In the genomic region with DNA sequence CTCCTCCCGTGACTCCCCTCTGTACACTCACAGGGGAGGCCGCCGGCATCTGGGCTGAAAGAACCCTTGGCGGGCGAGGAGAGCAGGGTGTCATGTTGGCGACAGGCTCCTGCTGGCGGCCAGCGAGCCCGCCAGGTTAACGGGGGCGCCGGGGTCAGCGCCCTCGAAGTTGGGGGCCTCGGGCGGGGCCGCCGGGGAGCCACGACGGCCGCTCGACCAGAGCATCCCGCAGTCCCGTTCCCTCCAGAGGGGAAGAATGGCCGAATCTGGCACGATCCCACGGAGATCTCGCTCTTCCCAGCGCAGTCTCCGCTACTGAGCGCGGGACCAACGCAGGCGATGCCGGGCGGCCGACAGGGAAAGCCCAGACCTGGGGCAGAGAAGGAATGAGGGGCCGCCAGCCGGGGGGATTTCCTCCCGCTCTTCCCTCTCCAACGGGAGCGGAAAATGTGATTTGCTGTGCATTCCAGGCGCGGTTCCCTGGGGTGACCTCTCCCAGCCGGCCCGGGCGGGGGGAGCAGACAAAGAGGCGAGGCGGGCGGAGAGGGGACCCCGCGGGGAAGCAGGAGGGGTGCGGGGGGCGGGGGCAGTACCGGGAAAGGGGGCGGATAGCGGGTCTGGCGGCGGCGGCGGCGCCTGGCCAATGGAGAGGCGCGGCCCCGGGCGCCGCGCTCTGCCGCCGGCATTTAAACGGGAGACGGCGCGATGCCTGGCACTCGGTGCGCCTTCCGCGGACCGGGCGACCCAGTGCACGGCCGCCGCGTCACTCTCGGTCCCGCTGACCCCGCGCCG, we compare ENCODE assay signal across 9 cellular contexts. TPM values are rescaled to one million over a fixed set of nuclear protein-coding genes. Genes with fewer than 3 reads are reported as not detected.
A peak's percentile ranks its signal among the peaks of the same experiment; 100 is the strongest.
DNase-seq lines count a peak whose midpoint lies in the region; ATAC-seq and TF ChIP-seq lines count a peak whose summit lies in the region.
"Had no signal": no experiment of that assay in that cellular context is flagged by ENCODE, and none has a peak within 500 bp of the region (broad histone marks: within the 10 kb centered on the region; RNA-seq: fewer than 3 reads in every experiment).

A gene (plus strand): TSS at position 715 of the 792 bp plus-strand sequence. CDS start 12,687 bp downstream, outside the sequence.

- CTCF ChIA-PET in BJ (lab: Yijun Ruan, JAX) = interaction anchor here (0.6 to 4.5 kb wide), 3 partner anchors 54 to 244 kb away, joined by 5 to 24 read pairs (median 13); no protein-coding TSS in a partner anchor
- CTCF ChIA-PET in activated CD4-positive, alpha-beta memory T cell treated with anti-CD3 and anti-CD28 coated beads, Interleukin-2, amount 10 ng/mL, durations not matched to agents 7 days and 5 days (lab: Charles Lee) = no interaction called here

- H2AFZ ChIP-seq in neuronal stem cell (ENCODE audit: low read length) = peak within 1 kb of the TSS; percentile 91

- no peaks in the 10 kb centered on the region for H3K9me3 Mint-ChIP-seq in activated CD4-positive, alpha-beta memory T cell treated with anti-CD3 and anti-CD28 coated beads, Interleukin-2, amount 10 ng/mL, durations not matched to agents 7 days and 5 days

- POLR2A ChIA-PET in BJ (lab: Charles Lee) = no interaction called here
- POLR2A ChIA-PET in activated CD4-positive, alpha-beta memory T cell treated with anti-CD3 and anti-CD28 coated beads, Interleukin-2, amount 10 ng/mL, durations not matched to agents 7 days and 5 days (lab: Charles Lee) = no interaction called here

- peaks cover 2% of the 10 kb centered on the region for H3K36me3 Mint-ChIP-seq in activated CD4-positive, alpha-beta memory T cell treated with anti-CD3 and anti-CD28 coated beads, Interleukin-2, amount 10 ng/mL, durations not matched to agents 7 days and 5 days (ENCODE audit: low read depth)

- H2BK15ac ChIP-seq in neuronal stem cell (ENCODE audit: low read length) = peak within 1 kb of the TSS; percentile 40

- H4K91ac ChIP-seq in neuronal stem cell (ENCODE audit: low read depth, low read length, poor library complexity) = no peak within 1 kb of the TSS

- ATAC-seq in HG02981 (IDR thresholded peaks at IDR 0.05; ENCODE audit: unreplicated experiment) (no peak), GM18907 (IDR thresholded peaks at IDR 0.05; ENCODE audit: unreplicated experiment) (no peak)
- ATAC-seq: HCT116 had no signal

- no peak within 1 kb of the TSS for H3K4ac ChIP-seq in neuronal stem cell (ENCODE audit: low read length)

- H3K79me1 ChIP-seq in neuronal stem cell (ENCODE audit: low read depth, low read length) = peaks cover 2% of the 10 kb centered on the region

- peak within 1 kb of the TSS; percentile 93 for H3K18ac ChIP-seq in neuronal stem cell (ENCODE audit: low read length)

- H3K4me3 Mint-ChIP-seq in activated CD4-positive, alpha-beta memory T cell treated with anti-CD3 and anti-CD28 coated beads, Interleukin-2, amount 10 ng/mL, durations not matched to agents 7 days and 5 days = no peak within 1 kb of the TSS

- no peak within 1 kb of the TSS for H2BK120ac ChIP-seq in neuronal stem cell (ENCODE audit: low read depth, low read length)

- peak within 1 kb of the TSS; percentile 59 for H3K14ac ChIP-seq in neuronal stem cell (ENCODE audit: low read length)

- no CpG with 5 or more reads among the region's 89 CpGs for WGBS in neuronal stem cell (ENCODE audit: extremely low coverage in 2 of 2, insufficient read length in 2 of 2, insufficient replicate concordance in 1 of 2), 2 donors

- no peak within 1 kb of the TSS for H2BK5ac ChIP-seq in neuronal stem cell (ENCODE audit: low read length)

- H3K27ac Mint-ChIP-seq in activated CD4-positive, alpha-beta memory T cell treated with anti-CD3 and anti-CD28 coated beads, Interleukin-2, amount 10 ng/mL, durations not matched to agents 7 days and 5 days = no peak within 1 kb of the TSS

- H4K8ac ChIP-seq in neuronal stem cell (ENCODE audit: low read depth, low read length) = no peak within 1 kb of the TSS

- DNase-seq in BJ (ENCODE audit: low read depth) = no peak
- DNase-seq in NT2/D1 (ENCODE audit: low read depth, low spot score) = no peak
- DNase-seq in fibroblast of peridontal ligament (ENCODE audit: extremely low read depth) = peak; percentile 65
- peak; percentile 66 for DNase-seq in neuronal stem cell (ENCODE audit: low spot score)
- DNase-seq in activated CD4-positive, alpha-beta memory T cell treated with anti-CD3 and anti-CD28 coated beads, Interleukin-2, amount 10 ng/mL, durations not matched to agents 7 days and 5 days = no peak
- no peak for DNase-seq in UCSD-AML1 (lab: John Stamatoyannopoulos, UW; ENCODE audit: unreplicated experiment)

- no peaks in the 10 kb centered on the region for H3K27me3 ChIP-seq in BJ (ENCODE audit: control insufficient read depth, insufficient read depth, low read length)
- H3K27me3 ChIP-seq in NT2/D1 (ENCODE audit: insufficient read depth, insufficient read length) = peaks cover 64% of the 10 kb centered on the region
- peaks cover 10 to 94% (median 38%) of the 10 kb centered on the region in 3 experiments for H3K27me3 ChIP-seq in neuronal stem cell (ENCODE audit: control insufficient read depth in 3 of 3, insufficient read depth in 3 of 3, low read depth in 1 of 3, low read length in 3 of 3)

- H3K27me3 Mint-ChIP-seq in activated CD4-positive, alpha-beta memory T cell treated with anti-CD3 and anti-CD28 coated beads, Interleukin-2, amount 10 ng/mL, durations not matched to agents 7 days and 5 days = peaks cover 77% of the 10 kb centered on the region

- H2AK5ac ChIP-seq in neuronal stem cell (ENCODE audit: low read depth, low read length) = no peak within 1 kb of the TSS

- H3K23ac ChIP-seq in neuronal stem cell (ENCODE audit: low read depth, low read length, poor library complexity) = peak within 1 kb of the TSS; percentile 87

- peak within 1 kb of the TSS; percentile 75 for H2BK12ac ChIP-seq in neuronal stem cell (ENCODE audit: low read length)

- peak within 1 kb of the TSS; percentile 92 for H3K4me2 ChIP-seq in neuronal stem cell (ENCODE audit: insufficient read depth, low read length, poor library complexity, severe bottlenecking)

- H3K9me3 ChIP-seq in NT2/D1 (ENCODE audit: insufficient read depth, low read length) = no peaks in the 10 kb centered on the region
- peaks cover 0 to 9% of the 10 kb centered on the region in 2 donors for H3K9me3 ChIP-seq in neuronal stem cell (replicated peaks in 1 of 2; ENCODE audit: control insufficient read depth in 2 of 2, insufficient read depth in 1 of 2, low read depth in 1 of 2, low read length in 2 of 2)

- H3K4me1 ChIP-seq in NT2/D1 (ENCODE audit: insufficient read depth, insufficient read length) (no peaks in the 10 kb centered on the region), neuronal stem cell (ENCODE audit: control insufficient read depth in 2 of 2, insufficient read depth in 1 of 2, low read depth in 1 of 2, low read length in 2 of 2) (peaks cover 1 to 2% of the 10 kb centered on the region in 2 donors)

- H3K27ac ChIP-seq in neuronal stem cell (replicated peaks; ENCODE audit: low read length) = no peak within 1 kb of the TSS

- H3K9ac ChIP-seq in NT2/D1 (ENCODE audit: insufficient read length, low read depth) = peak within 1 kb of the TSS; percentile 32
- H3K9ac ChIP-seq in neuronal stem cell (ENCODE audit: low read depth, low read length, poor library complexity) = peak within 1 kb of the TSS; percentile 85

- H3K4me3 ChIP-seq in BJ (ENCODE audit: low read depth, low read length) (peak within 1 kb of the TSS; percentile 92), NT2/D1 (ENCODE audit: insufficient read length, low read depth) (peak within 1 kb of the TSS; percentile 66), neuronal stem cell (ENCODE audit: low read length in 2 of 2) (peak within 1 kb of the TSS; percentile 26 to 80)

- H3K36me3 ChIP-seq in BJ (ENCODE audit: control insufficient read depth, insufficient read depth, low read length) = peaks cover 2% of the 10 kb centered on the region
- H3K36me3 ChIP-seq in NT2/D1 (ENCODE audit: insufficient read depth, insufficient read length, low read length) = peaks cover 2% of the 10 kb centered on the region
- no peaks in the 10 kb centered on the region for H3K36me3 ChIP-seq in neuronal stem cell (replicated peaks in 1 of 2; ENCODE audit: control insufficient read depth in 2 of 2, insufficient read depth in 2 of 2, low read length in 2 of 2)

- peaks cover 13% of the 10 kb centered on the region for H3K4me1 Mint-ChIP-seq in activated CD4-positive, alpha-beta memory T cell treated with anti-CD3 and anti-CD28 coated beads, Interleukin-2, amount 10 ng/mL, durations not matched to agents 7 days and 5 days

- no peak for TF ChIP-seq CTCF in BJ (IDR thresholded peaks at IDR 0.05; ENCODE audit: insufficient read depth, low read depth, low read length)

RNA-seq across cellular contexts. Expression of the gene that starts here (rescaled TPM):
- 2,051 and 2,694 TPM in 2 replicates for polyA plus RNA-seq in BJ (2011; rRNA removed)
- polyA minus RNA-seq in BJ (2011; rRNA and poly(A)+ RNA removed) = 1,647 and 2,147 TPM in 2 replicates
- polyA plus RNA-seq in neuronal stem cell (2013, experiment 1 of 2) = 1.8 TPM
- polyA plus RNA-seq in neuronal stem cell (2013, experiment 2 of 2) = 1.6 TPM
- not detected for total RNA-seq in activated CD4-positive, alpha-beta memory T cell treated with anti-CD3 and anti-CD28 coated beads, Interleukin-2, amount 10 ng/mL, durations not matched to agents 7 days and 5 days

Comparison
In these comparisons a context has a peak if more than half of its experiments do, and no peak if none do; other contexts are left out.
1. DNase-seq: peak in fibroblast of peridontal ligament (single experiment) and neuronal stem cell (single experiment); none in BJ (single experiment), NT2/D1 (single experiment), activated CD4-positive, alpha-beta memory T cell treated with anti-CD3 and anti-CD28 coated beads, Interleukin-2, amount 10 ng/mL, durations not matched to agents 7 days and 5 days (single experiment) and UCSD-AML1 (single experiment).
2. Peak in every context shown above with its lines, with median percentiles within 50 percentile points of each other: H3K4me3 ChIP-seq.